8 cellular contexts compared by ENCODE assay signal in the genomic region with DNA sequence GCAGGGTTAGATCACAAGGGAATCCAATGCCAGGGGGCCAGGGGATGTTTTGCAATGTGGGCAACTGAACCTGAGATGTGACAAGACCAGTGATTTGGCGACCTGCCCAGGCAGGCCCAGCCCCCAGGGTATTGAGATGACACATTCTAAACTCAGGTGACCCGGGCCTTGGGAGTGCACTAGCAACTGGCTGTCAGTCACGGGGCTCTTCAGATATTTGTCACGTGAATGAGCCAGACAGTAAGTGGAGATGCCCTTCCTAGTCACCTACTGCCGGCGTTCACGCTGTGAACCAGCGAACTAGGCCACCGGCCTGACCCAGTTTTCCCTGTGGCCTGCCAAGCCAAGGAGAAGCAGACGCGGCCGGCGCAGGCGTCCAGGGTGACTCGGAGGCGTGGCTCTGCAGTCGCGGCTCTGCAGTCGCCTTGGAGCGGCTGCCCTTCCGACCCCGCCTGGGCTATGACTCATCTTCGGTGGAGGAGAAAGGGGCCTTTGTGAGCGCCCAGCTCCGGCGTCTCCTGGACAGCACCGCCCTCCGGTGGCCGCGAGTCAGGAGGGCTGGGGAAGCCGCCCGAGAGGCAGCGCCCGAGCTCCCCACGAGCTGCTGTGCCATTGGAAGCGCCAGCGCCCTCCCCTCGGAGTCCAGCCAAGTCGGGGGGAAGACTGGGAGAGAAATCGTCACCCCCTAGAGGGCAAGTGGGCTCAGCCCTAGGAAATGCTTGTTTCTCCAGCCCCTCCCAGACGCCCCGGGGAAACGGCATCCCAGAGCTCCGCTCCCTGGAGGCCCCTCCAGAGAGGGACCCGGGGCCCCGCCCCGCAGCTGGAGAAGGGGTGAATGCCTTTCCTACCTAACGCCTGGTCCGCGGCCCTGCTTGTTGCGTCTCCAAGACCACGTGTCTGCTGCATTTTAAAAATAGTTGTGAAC. TPM values are rescaled to one million over a fixed set of nuclear protein-coding genes. Genes with fewer than 3 reads are reported as not detected.
DNase-seq lines count a peak whose midpoint lies in the region; ATAC-seq and TF ChIP-seq lines count a peak whose summit lies in the region.

No MANE protein-coding gene starts in this region.

- CTCF ChIA-PET in RWPE1 (lab: Yijun Ruan, JAX) = interaction anchor here (0.5 to 2.4 kb wide), 15 partner anchors 9 to 267 kb away, joined by 3 to 40 read pairs (median 3); no protein-coding TSS in a partner anchor

- peak overlapping the region; percentile 56 for H3K4me3 ChIP-seq in fibroblast of pulmonary artery (replicated peaks; ENCODE audit: low read depth, low read length)

- DNase-seq in Daoy (ENCODE audit: low read depth) (peak; percentile 99), Kasumi-1 (lab: John Stamatoyannopoulos, UW) (peak; percentile 97 to 99), RWPE1 (ENCODE audit: low spot score) (peak; percentile 91), fibroblast of pulmonary artery (ENCODE audit: low read depth) (peak; percentile 98), nephron progenitor cell (peak; percentile 95)
- peak; percentile 82 for DNase-seq in activated T-helper 9 cell treated with anti-CD3 and anti-CD28 coated beads, Interleukin-2, amount 50 U/mL, for 16 hours (ENCODE audit: low read depth)

- peak overlapping the region; percentile 78 for H3K4me3 Mint-ChIP-seq in nephron progenitor cell
- peak overlapping the region; percentile 84 for H3K4me3 Mint-ChIP-seq in stimulated activated naive CD8-positive, alpha-beta T cell treated with anti-CD3 and anti-CD28 coated beads, Interleukin-15, Interleukin-2, amounts not matched to agents 100 ng/mL and 50 ng/mL, for 24 hours

- H3K27ac Mint-ChIP-seq in nephron progenitor cell = peak overlapping the region; percentile 93
- H3K27ac Mint-ChIP-seq in stimulated activated naive CD8-positive, alpha-beta T cell treated with anti-CD3 and anti-CD28 coated beads, Interleukin-15, Interleukin-2, amounts not matched to agents 100 ng/mL and 50 ng/mL, for 24 hours = peak overlapping the region; percentile 92

- H3K27me3 Mint-ChIP-seq in nephron progenitor cell (ENCODE audit: low read depth, poor library complexity) = peaks cover 7% of the 10 kb centered on the region
- no peaks in the 10 kb centered on the region for H3K27me3 Mint-ChIP-seq in stimulated activated naive CD8-positive, alpha-beta T cell treated with anti-CD3 and anti-CD28 coated beads, Interleukin-15, Interleukin-2, amounts not matched to agents 100 ng/mL and 50 ng/mL, for 24 hours

- POLR2A ChIA-PET in RWPE1 (lab: Yijun Ruan, JAX; ENCODE audit: low non-redundant PET) = no interaction called here

- no peaks in the 10 kb centered on the region for H3K9me3 Mint-ChIP-seq in nephron progenitor cell
- H3K9me3 Mint-ChIP-seq in stimulated activated naive CD8-positive, alpha-beta T cell treated with anti-CD3 and anti-CD28 coated beads, Interleukin-15, Interleukin-2, amounts not matched to agents 100 ng/mL and 50 ng/mL, for 24 hours = no peaks in the 10 kb centered on the region

- TF ChIP-seq CTCF in RWPE1 (conservative IDR thresholded peaks at IDR 0.05; ENCODE audit: low read depth) = peak; percentile 85
- TF ChIP-seq CTCF in fibroblast of pulmonary artery (IDR thresholded peaks at IDR 0.05; ENCODE audit: low read length, missing control alignments) = peak; percentile 75
- TF ChIP-seq CTCF in nephron progenitor cell (IDR thresholded peaks at IDR 0.05) = peak; percentile 62

- peaks cover 32% of the 10 kb centered on the region for H3K4me1 Mint-ChIP-seq in nephron progenitor cell
- peaks cover 27% of the 10 kb centered on the region for H3K4me1 Mint-ChIP-seq in stimulated activated naive CD8-positive, alpha-beta T cell treated with anti-CD3 and anti-CD28 coated beads, Interleukin-15, Interleukin-2, amounts not matched to agents 100 ng/mL and 50 ng/mL, for 24 hours (ENCODE audit: low read depth)

- ATAC-seq in GM21825 (IDR thresholded peaks at IDR 0.05; ENCODE audit: unreplicated experiment) = peak; percentile 80

- peak overlapping the region; percentile 94 for H3K27ac ChIP-seq in RWPE1

- H3K36me3 Mint-ChIP-seq in nephron progenitor cell (ENCODE audit: low read depth) = no peaks in the 10 kb centered on the region
- no peaks in the 10 kb centered on the region for H3K36me3 Mint-ChIP-seq in stimulated activated naive CD8-positive, alpha-beta T cell treated with anti-CD3 and anti-CD28 coated beads, Interleukin-15, Interleukin-2, amounts not matched to agents 100 ng/mL and 50 ng/mL, for 24 hours (ENCODE audit: low read depth)

RNA-seq across cellular contexts. Expression of gene WSB1, which starts 38.8 kb away (rescaled TPM):
- total RNA-seq in Daoy (2014; rRNA removed; shearing (Covaris generic)) = 55.6 and 56.7 TPM in 2 replicates

Comparison
In these comparisons a context has a peak if more than half of its experiments do, and no peak if none do; other contexts are left out.
1. Peak in every context shown above with its lines: DNase-seq, ATAC-seq, H3K4me3 ChIP-seq and H3K27ac ChIP-seq.